Comparison of ENCODE assay signal across 1 cellular context in the genomic region with DNA sequence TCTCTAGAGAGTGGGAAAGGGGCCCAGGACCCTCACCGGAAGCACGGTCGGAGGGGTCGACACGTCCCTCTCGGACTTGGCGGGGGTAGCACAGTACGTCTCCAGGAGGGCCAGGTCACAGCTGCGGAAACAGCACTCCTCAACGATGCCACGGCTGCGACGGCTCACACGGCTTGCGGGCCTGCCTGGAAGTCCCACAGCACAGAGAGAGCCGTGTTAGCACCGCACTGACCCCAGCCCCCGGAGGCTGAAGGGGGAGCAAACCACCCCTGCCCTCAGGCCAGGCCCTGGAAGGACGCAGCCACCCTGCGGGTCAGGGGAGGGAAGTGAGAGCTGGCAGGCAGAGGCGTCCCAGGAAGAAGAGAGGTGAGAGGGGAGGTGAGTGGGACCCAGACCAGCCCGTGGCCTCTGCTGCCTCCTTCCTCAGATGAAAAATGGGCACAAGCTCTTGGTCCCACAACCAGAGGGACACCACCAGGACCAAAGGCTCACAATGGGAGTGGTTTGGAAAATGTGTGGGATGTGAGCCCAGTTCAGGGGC.
TF ChIP-seq lines count a peak whose summit lies in the region.

No MANE protein-coding gene starts in this region.

TF ChIP-seq in HepG2, 621 proteins besides CTCF, POLR2A, EP300 and RAD21 (continued from another document and continues in another):
- TF ChIP-seq, protein P1, sequence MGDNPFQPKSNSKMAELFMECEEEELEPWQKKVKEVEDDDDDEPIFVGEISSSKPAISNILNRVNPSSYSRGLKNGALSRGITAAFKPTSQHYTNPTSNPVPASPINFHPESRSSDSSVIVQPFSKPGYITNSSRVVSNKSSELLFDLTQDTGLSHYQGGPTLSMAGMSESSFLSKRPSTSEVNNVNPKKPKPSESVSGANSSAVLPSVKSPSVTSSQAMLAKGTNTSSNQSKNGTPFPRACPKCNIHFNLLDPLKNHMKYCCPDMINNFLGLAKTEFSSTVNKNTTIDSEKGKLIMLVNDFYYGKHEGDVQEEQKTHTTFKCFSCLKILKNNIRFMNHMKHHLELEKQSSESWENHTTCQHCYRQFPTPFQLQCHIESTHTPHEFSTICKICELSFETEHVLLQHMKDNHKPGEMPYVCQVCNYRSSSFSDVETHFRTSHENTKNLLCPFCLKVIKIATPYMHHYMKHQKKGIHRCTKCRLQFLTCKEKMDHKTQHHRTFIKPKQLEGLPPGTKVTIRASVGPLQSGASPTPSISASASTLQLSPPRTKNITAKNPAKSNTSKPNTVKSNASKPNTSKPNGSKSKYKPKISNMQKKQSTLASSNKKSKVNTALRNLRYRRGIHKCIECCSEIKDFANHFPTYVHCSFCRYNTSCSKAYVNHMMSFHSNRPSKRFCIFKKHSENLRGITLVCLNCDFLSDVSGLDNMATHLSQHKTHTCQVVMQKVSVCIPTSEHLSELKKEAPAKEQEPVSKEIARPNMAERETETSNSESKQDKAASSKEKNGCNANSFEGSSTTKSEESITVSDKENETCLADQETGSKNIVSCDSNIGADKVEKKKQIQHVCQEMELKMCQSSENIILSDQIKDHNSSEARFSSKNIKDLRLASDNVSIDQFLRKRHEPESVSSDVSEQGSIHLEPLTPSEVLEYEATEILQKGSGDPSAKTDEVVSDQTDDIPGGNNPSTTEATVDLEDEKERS (CRISPR knock-in tag; IDR thresholded peaks at IDR 0.05), result peak; percentile 20; the same call in 1 of the 2 replicates
- TF ChIP-seq HOXA9 (CRISPR knock-in tag; IDR thresholded peaks at IDR 0.05; ENCODE audit: borderline replicate concordance), result no peak
- TF ChIP-seq MTF2 (CRISPR knock-in tag; IDR thresholded peaks at IDR 0.05; ENCODE audit: borderline replicate concordance), result peak; percentile 39; the same call in 1 of the 2 replicates
- TF ChIP-seq MLLT10 (CRISPR knock-in tag; IDR thresholded peaks at IDR 0.05), result 0 out of 2 replicates have a peak, but pooled peaks have one; percentile 39
- TF ChIP-seq HES4 (CRISPR knock-in tag; IDR thresholded peaks at IDR 0.05; ENCODE audit: borderline replicate concordance), result no peak; the same call in 1 of the 2 replicates
- no peak for TF ChIP-seq PHF20 (CRISPR knock-in tag; IDR thresholded peaks at IDR 0.05)
- TF ChIP-seq, protein P2, sequence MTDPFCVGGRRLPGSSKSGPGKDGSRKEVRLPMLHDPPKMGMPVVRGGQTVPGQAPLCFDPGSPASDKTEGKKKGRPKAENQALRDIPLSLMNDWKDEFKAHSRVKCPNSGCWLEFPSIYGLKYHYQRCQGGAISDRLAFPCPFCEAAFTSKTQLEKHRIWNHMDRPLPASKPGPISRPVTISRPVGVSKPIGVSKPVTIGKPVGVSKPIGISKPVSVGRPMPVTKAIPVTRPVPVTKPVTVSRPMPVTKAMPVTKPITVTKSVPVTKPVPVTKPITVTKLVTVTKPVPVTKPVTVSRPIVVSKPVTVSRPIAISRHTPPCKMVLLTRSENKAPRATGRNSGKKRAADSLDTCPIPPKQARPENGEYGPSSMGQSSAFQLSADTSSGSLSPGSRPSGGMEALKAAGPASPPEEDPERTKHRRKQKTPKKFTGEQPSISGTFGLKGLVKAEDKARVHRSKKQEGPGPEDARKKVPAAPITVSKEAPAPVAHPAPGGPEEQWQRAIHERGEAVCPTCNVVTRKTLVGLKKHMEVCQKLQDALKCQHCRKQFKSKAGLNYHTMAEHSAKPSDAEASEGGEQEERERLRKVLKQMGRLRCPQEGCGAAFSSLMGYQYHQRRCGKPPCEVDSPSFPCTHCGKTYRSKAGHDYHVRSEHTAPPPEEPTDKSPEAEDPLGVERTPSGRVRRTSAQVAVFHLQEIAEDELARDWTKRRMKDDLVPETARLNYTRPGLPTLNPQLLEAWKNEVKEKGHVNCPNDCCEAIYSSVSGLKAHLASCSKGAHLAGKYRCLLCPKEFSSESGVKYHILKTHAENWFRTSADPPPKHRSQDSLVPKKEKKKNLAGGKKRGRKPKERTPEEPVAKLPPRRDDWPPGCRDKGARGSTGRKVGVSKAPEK (CRISPR knock-in tag; IDR thresholded peaks at IDR 0.05; ENCODE audit: borderline replicate concordance), result no peak
- peak; percentile 98 for TF ChIP-seq AGO2 (optimal IDR thresholded peaks at IDR 0.05; ENCODE audit: low read depth, low read length)
- TF ChIP-seq ZFY (CRISPR knock-in tag; IDR thresholded peaks at IDR 0.05), result 0 out of 2 replicates have a peak, but pooled peaks have one; percentile 6
- TF ChIP-seq NRL (CRISPR knock-in tag; IDR thresholded peaks at IDR 0.05; ENCODE audit: borderline replicate concordance), result 0 out of 2 replicates have a peak, but pooled peaks have one; percentile 20
- peak; percentile 14; the same call in 1 of the 2 replicates for TF ChIP-seq ZBTB20 (CRISPR knock-in tag; IDR thresholded peaks at IDR 0.05; ENCODE audit: borderline replicate concordance, low read depth)
- TF ChIP-seq CCDC6 (CRISPR knock-in tag; IDR thresholded peaks at IDR 0.05), result 0 out of 2 replicates have a peak, but pooled peaks have one; percentile 41
- peak; percentile 32; the same call in 1 of the 2 replicates for TF ChIP-seq SAFB2 (CRISPR knock-in tag; IDR thresholded peaks at IDR 0.05; ENCODE audit: borderline replicate concordance, low read depth)
- peak; percentile 57; the same call in 1 of the 2 replicates for TF ChIP-seq ZNF546 (CRISPR knock-in tag; conservative IDR thresholded peaks at IDR 0.05)
- TF ChIP-seq ZNF180 (CRISPR knock-in tag; IDR thresholded peaks at IDR 0.05; ENCODE audit: borderline replicate concordance, low read depth), result no peak
- peak; percentile 58 for TF ChIP-seq POLR2AphosphoS5 (IDR thresholded peaks at IDR 0.05; ENCODE audit: low read depth, low read length)
- no peak for TF ChIP-seq ZNF703 (CRISPR knock-in tag; IDR thresholded peaks at IDR 0.05; ENCODE audit: borderline replicate concordance)
- TF ChIP-seq KMT2A (CRISPR knock-in tag; IDR thresholded peaks at IDR 0.05), result no peak
- TF ChIP-seq MBNL3 (CRISPR knock-in tag; conservative IDR thresholded peaks at IDR 0.05), result no peak
- no peak for TF ChIP-seq ZNF768 (CRISPR knock-in tag; IDR thresholded peaks at IDR 0.05)
- TF ChIP-seq, protein P3, sequence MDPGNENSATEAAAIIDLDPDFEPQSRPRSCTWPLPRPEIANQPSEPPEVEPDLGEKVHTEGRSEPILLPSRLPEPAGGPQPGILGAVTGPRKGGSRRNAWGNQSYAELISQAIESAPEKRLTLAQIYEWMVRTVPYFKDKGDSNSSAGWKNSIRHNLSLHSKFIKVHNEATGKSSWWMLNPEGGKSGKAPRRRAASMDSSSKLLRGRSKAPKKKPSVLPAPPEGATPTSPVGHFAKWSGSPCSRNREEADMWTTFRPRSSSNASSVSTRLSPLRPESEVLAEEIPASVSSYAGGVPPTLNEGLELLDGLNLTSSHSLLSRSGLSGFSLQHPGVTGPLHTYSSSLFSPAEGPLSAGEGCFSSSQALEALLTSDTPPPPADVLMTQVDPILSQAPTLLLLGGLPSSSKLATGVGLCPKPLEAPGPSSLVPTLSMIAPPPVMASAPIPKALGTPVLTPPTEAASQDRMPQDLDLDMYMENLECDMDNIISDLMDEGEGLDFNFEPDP (CRISPR knock-in tag; conservative IDR thresholded peaks at IDR 0.05), result 0 out of 2 replicates have a peak, but pooled peaks have one; percentile 94
- TF ChIP-seq LCORL (IDR thresholded peaks at IDR 0.05), result no peak
- TF ChIP-seq LCORL (CRISPR knock-in tag; IDR thresholded peaks at IDR 0.05), result 0 out of 2 replicates have a peak, but pooled peaks have one; percentile 65
- TF ChIP-seq ZNF879 (CRISPR knock-in tag; IDR thresholded peaks at IDR 0.05), result no peak
- TF ChIP-seq, protein P4, sequence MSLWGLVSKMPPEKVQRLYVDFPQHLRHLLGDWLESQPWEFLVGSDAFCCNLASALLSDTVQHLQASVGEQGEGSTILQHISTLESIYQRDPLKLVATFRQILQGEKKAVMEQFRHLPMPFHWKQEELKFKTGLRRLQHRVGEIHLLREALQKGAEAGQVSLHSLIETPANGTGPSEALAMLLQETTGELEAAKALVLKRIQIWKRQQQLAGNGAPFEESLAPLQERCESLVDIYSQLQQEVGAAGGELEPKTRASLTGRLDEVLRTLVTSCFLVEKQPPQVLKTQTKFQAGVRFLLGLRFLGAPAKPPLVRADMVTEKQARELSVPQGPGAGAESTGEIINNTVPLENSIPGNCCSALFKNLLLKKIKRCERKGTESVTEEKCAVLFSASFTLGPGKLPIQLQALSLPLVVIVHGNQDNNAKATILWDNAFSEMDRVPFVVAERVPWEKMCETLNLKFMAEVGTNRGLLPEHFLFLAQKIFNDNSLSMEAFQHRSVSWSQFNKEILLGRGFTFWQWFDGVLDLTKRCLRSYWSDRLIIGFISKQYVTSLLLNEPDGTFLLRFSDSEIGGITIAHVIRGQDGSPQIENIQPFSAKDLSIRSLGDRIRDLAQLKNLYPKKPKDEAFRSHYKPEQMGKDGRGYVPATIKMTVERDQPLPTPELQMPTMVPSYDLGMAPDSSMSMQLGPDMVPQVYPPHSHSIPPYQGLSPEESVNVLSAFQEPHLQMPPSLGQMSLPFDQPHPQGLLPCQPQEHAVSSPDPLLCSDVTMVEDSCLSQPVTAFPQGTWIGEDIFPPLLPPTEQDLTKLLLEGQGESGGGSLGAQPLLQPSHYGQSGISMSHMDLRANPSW (CRISPR knock-in tag; IDR thresholded peaks at IDR 0.05; ENCODE audit: borderline replicate concordance), result 0 out of 2 replicates have a peak, but pooled peaks have one; percentile 5
- no peak for TF ChIP-seq FOXK2 (IDR thresholded peaks at IDR 0.05)
- TF ChIP-seq NCOA1 (CRISPR knock-in tag; IDR thresholded peaks at IDR 0.05), result 0 out of 2 replicates have a peak, but pooled peaks have one; percentile 66
- 0 out of 2 replicates have a peak, but pooled peaks have one; percentile 13 for TF ChIP-seq ZNF558 (CRISPR knock-in tag; IDR thresholded peaks at IDR 0.05; ENCODE audit: borderline replicate concordance)
- no peak for TF ChIP-seq NR2F6 (IDR thresholded peaks at IDR 0.05)
- 0 out of 2 replicates have a peak, but pooled peaks have one; percentile 5 for TF ChIP-seq NR2F6 (CRISPR knock-in tag; IDR thresholded peaks at IDR 0.05)
- TF ChIP-seq, protein P5, sequence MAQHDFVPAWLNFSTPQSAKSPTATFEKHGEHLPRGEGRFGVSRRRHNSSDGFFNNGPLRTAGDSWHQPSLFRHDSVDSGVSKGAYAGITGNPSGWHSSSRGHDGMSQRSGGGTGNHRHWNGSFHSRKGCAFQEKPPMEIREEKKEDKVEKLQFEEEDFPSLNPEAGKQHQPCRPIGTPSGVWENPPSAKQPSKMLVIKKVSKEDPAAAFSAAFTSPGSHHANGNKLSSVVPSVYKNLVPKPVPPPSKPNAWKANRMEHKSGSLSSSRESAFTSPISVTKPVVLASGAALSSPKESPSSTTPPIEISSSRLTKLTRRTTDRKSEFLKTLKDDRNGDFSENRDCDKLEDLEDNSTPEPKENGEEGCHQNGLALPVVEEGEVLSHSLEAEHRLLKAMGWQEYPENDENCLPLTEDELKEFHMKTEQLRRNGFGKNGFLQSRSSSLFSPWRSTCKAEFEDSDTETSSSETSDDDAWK (CRISPR knock-in tag; IDR thresholded peaks at IDR 0.05), result no peak
- TF ChIP-seq, protein P6, sequence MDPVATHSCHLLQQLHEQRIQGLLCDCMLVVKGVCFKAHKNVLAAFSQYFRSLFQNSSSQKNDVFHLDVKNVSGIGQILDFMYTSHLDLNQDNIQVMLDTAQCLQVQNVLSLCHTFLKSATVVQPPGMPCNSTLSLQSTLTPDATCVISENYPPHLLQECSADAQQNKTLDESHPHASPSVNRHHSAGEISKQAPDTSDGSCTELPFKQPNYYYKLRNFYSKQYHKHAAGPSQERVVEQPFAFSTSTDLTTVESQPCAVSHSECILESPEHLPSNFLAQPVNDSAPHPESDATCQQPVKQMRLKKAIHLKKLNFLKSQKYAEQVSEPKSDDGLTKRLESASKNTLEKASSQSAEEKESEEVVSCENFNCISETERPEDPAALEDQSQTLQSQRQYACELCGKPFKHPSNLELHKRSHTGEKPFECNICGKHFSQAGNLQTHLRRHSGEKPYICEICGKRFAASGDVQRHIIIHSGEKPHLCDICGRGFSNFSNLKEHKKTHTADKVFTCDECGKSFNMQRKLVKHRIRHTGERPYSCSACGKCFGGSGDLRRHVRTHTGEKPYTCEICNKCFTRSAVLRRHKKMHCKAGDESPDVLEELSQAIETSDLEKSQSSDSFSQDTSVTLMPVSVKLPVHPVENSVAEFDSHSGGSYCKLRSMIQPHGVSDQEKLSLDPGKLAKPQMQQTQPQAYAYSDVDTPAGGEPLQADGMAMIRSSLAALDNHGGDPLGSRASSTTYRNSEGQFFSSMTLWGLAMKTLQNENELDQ (CRISPR knock-in tag; IDR thresholded peaks at IDR 0.05; ENCODE audit: borderline replicate concordance), result no peak
- TF ChIP-seq, protein P7, sequence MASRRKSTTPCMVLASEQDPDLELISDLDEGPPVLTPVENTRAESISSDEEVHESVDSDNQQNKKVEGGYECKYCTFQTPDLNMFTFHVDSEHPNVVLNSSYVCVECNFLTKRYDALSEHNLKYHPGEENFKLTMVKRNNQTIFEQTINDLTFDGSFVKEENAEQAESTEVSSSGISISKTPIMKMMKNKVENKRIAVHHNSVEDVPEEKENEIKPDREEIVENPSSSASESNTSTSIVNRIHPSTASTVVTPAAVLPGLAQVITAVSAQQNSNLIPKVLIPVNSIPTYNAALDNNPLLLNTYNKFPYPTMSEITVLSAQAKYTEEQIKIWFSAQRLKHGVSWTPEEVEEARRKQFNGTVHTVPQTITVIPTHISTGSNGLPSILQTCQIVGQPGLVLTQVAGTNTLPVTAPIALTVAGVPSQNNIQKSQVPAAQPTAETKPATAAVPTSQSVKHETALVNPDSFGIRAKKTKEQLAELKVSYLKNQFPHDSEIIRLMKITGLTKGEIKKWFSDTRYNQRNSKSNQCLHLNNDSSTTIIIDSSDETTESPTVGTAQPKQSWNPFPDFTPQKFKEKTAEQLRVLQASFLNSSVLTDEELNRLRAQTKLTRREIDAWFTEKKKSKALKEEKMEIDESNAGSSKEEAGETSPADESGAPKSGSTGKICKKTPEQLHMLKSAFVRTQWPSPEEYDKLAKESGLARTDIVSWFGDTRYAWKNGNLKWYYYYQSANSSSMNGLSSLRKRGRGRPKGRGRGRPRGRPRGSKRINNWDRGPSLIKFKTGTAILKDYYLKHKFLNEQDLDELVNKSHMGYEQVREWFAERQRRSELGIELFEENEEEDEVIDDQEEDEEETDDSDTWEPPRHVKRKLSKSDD (CRISPR knock-in tag; IDR thresholded peaks at IDR 0.05; ENCODE audit: low read depth), result 0 out of 2 replicates have a peak, but pooled peaks have one; percentile 4
- no peak for TF ChIP-seq MAZ (IDR thresholded peaks at IDR 0.05; ENCODE audit: borderline replicate concordance, low read depth, low read length)
- peak; percentile 14 for TF ChIP-seq MAZ (CRISPR knock-in tag; IDR thresholded peaks at IDR 0.05; ENCODE audit: low read depth)
- peak; percentile 35; the same call in 1 of the 2 replicates for TF ChIP-seq JUNB (CRISPR knock-in tag; IDR thresholded peaks at IDR 0.05; ENCODE audit: borderline replicate concordance)
- 0 out of 2 replicates have a peak, but pooled peaks have one; percentile 70 for TF ChIP-seq ZNF33A (CRISPR knock-in tag; IDR thresholded peaks at IDR 0.05; ENCODE audit: borderline replicate concordance)
- no peak for TF ChIP-seq NONO (IDR thresholded peaks at IDR 0.05)
- peak; percentile 59; the same call in 1 of the 2 replicates for TF ChIP-seq NONO (CRISPR knock-in tag; conservative IDR thresholded peaks at IDR 0.05)
- TF ChIP-seq GTF3A (CRISPR knock-in tag; conservative IDR thresholded peaks at IDR 0.05), result 0 out of 2 replicates have a peak, but pooled peaks have one; percentile 21
- TF ChIP-seq, protein P8, sequence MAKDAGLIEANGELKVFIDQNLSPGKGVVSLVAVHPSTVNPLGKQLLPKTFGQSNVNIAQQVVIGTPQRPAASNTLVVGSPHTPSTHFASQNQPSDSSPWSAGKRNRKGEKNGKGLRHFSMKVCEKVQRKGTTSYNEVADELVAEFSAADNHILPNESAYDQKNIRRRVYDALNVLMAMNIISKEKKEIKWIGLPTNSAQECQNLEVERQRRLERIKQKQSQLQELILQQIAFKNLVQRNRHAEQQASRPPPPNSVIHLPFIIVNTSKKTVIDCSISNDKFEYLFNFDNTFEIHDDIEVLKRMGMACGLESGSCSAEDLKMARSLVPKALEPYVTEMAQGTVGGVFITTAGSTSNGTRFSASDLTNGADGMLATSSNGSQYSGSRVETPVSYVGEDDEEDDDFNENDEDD (CRISPR knock-in tag; IDR thresholded peaks at IDR 0.05; ENCODE audit: borderline replicate concordance), result no peak
